Comparison of ENCODE assay signal across 1 cellular context in genomic region chr1:47478090-47478489, GRCh38.
TF ChIP-seq lines count a peak whose summit lies in the region.

No MANE protein-coding gene starts in this region.

TF ChIP-seq in HepG2, 621 proteins besides CTCF, POLR2A, EP300 and RAD21 (continued from another document and continues in another):
- TF ChIP-seq FOXP4 (CRISPR knock-in tag; IDR thresholded peaks at IDR 0.05), result peak; percentile 93
- no peak for TF ChIP-seq CREB1 (IDR thresholded peaks at IDR 0.05)
- TF ChIP-seq CREB1 (CRISPR knock-in tag; IDR thresholded peaks at IDR 0.05), result peak; percentile 75
- TF ChIP-seq ZNF841 (CRISPR knock-in tag; IDR thresholded peaks at IDR 0.05; ENCODE audit: borderline replicate concordance), result no peak
- peak; percentile 51; the same call in 1 of the 2 replicates for TF ChIP-seq AKAP8 (CRISPR knock-in tag; IDR thresholded peaks at IDR 0.05)
- peak; percentile 97 for TF ChIP-seq PITX1 (CRISPR knock-in tag; IDR thresholded peaks at IDR 0.05)
- TF ChIP-seq RBM39 (IDR thresholded peaks at IDR 0.05; ENCODE audit: low read depth, low read length, poor library complexity, severe bottlenecking), result no peak
- no peak for TF ChIP-seq ZBTB38 (CRISPR knock-in tag; IDR thresholded peaks at IDR 0.05)
- TF ChIP-seq, protein P1, sequence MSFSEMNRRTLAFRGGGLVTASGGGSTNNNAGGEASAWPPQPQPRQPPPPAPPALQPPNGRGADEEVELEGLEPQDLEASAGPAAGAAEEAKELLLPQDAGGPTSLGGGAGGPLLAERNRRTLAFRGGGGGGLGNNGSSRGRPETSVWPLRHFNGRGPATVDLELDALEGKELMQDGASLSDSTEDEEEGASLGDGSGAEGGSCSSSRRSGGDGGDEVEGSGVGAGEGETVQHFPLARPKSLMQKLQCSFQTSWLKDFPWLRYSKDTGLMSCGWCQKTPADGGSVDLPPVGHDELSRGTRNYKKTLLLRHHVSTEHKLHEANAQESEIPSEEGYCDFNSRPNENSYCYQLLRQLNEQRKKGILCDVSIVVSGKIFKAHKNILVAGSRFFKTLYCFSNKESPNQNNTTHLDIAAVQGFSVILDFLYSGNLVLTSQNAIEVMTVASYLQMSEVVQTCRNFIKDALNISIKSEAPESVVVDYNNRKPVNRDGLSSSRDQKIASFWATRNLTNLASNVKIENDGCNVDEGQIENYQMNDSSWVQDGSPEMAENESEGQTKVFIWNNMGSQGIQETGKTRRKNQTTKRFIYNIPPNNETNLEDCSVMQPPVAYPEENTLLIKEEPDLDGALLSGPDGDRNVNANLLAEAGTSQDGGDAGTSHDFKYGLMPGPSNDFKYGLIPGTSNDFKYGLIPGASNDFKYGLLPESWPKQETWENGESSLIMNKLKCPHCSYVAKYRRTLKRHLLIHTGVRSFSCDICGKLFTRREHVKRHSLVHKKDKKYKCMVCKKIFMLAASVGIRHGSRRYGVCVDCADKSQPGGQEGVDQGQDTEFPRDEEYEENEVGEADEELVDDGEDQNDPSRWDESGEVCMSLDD (CRISPR knock-in tag; IDR thresholded peaks at IDR 0.05; ENCODE audit: borderline replicate concordance), result no peak
- peak; percentile 66; the same call in 1 of the 2 replicates for TF ChIP-seq ETV6 (CRISPR knock-in tag; conservative IDR thresholded peaks at IDR 0.05)
- TF ChIP-seq DMAP1 (CRISPR knock-in tag; IDR thresholded peaks at IDR 0.05), result no peak; the same call in 1 of the 2 replicates
- 0 out of 2 replicates have a peak, but pooled peaks have one; percentile 35 for TF ChIP-seq GABPB1 (CRISPR knock-in tag; IDR thresholded peaks at IDR 0.05)
- TF ChIP-seq NFIC (IDR thresholded peaks at IDR 0.05; ENCODE audit: low read length), result peak; percentile 72; the same call in 1 of the 2 replicates
- peak; percentile 83; the same call in 1 of the 2 replicates for TF ChIP-seq ARID2 (CRISPR knock-in tag; IDR thresholded peaks at IDR 0.05; ENCODE audit: borderline replicate concordance)
- TF ChIP-seq HNF4G (IDR thresholded peaks at IDR 0.05; ENCODE audit: borderline replicate concordance, low read depth, low read length), result no peak
- TF ChIP-seq HNF4G (CRISPR knock-in tag; IDR thresholded peaks at IDR 0.05; ENCODE audit: borderline replicate concordance, low read depth), result 0 out of 2 replicates have a peak, but pooled peaks have one; percentile 23
- no peak for TF ChIP-seq ZBTB8A (CRISPR knock-in tag; IDR thresholded peaks at IDR 0.05; ENCODE audit: borderline replicate concordance, low read depth)
- TF ChIP-seq, protein P2, sequence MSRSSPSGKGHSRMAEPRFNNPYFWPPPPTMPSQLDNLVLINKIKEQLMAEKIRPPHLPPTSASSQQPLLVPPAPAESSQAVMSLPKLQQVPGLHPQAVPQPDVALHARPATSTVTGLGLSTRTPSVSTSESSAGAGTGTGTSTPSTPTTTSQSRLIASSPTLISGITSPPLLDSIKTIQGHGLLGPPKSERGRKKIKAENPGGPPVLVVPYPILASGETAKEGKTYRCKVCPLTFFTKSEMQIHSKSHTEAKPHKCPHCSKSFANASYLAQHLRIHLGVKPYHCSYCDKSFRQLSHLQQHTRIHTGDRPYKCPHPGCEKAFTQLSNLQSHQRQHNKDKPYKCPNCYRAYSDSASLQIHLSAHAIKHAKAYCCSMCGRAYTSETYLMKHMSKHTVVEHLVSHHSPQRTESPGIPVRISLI (CRISPR knock-in tag; IDR thresholded peaks at IDR 0.05; ENCODE audit: borderline replicate concordance), result no peak
- TF ChIP-seq, protein P3, sequence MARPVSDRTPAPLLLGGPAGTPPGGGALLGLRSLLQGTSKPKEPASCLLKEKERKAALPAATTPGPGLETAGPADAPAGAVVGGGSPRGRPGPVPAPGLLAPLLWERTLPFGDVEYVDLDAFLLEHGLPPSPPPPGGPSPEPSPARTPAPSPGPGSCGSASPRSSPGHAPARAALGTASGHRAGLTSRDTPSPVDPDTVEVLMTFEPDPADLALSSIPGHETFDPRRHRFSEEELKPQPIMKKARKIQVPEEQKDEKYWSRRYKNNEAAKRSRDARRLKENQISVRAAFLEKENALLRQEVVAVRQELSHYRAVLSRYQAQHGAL (CRISPR knock-in tag; IDR thresholded peaks at IDR 0.05; ENCODE audit: not compliant biosample characterization), result no peak
- peak; percentile 6 for TF ChIP-seq ZNF781 (CRISPR knock-in tag; IDR thresholded peaks at IDR 0.05; ENCODE audit: borderline replicate concordance, not compliant biosample characterization)
- TF ChIP-seq RARG (CRISPR knock-in tag; IDR thresholded peaks at IDR 0.05; ENCODE audit: low read depth), result no peak
- TF ChIP-seq DR1 (CRISPR knock-in tag; IDR thresholded peaks at IDR 0.05), result no peak
- TF ChIP-seq HNRNPLL (IDR thresholded peaks at IDR 0.05; ENCODE audit: low read depth, low read length, poor library complexity, severe bottlenecking), result no peak
- TF ChIP-seq SALL2 (CRISPR knock-in tag; IDR thresholded peaks at IDR 0.05), result peak; percentile 67; the same call in 1 of the 2 replicates
- TF ChIP-seq MIER2 (CRISPR knock-in tag; IDR thresholded peaks at IDR 0.05), result 0 out of 2 replicates have a peak, but pooled peaks have one; percentile 70
- no peak for TF ChIP-seq HCFC1 (IDR thresholded peaks at IDR 0.05; ENCODE audit: low read depth, low read length)
- TF ChIP-seq NCOR1 (IDR thresholded peaks at IDR 0.05; ENCODE audit: borderline replicate concordance, low read length), result no peak
- no peak for TF ChIP-seq CCAR2 (optimal IDR thresholded peaks at IDR 0.05; ENCODE audit: low read depth, low read length)
- no peak for TF ChIP-seq EZH2 (conservative IDR thresholded peaks at IDR 0.05; ENCODE audit: low read depth, low read length)
- peak; percentile 67; the same call in 1 of the 2 replicates for TF ChIP-seq GATAD2A (CRISPR knock-in tag; IDR thresholded peaks at IDR 0.05)
- no peak for TF ChIP-seq ZMAT3 (CRISPR knock-in tag; conservative IDR thresholded peaks at IDR 0.05)
- TF ChIP-seq ZNF768 (CRISPR knock-in tag; IDR thresholded peaks at IDR 0.05), result no peak
- TF ChIP-seq ZNF343 (CRISPR knock-in tag; IDR thresholded peaks at IDR 0.05), result no peak
- TF ChIP-seq SRY (CRISPR knock-in tag; IDR thresholded peaks at IDR 0.05), result no peak
- no peak for TF ChIP-seq ZNF777 (CRISPR knock-in tag; IDR thresholded peaks at IDR 0.05)
- no peak for TF ChIP-seq ZNF17 (CRISPR knock-in tag; IDR thresholded peaks at IDR 0.05)
- no peak for TF ChIP-seq CENPX (CRISPR knock-in tag; IDR thresholded peaks at IDR 0.05)
- no peak for TF ChIP-seq SP140L (CRISPR knock-in tag; IDR thresholded peaks at IDR 0.05; ENCODE audit: borderline replicate concordance)
- TF ChIP-seq ZFP36 (IDR thresholded peaks at IDR 0.05; ENCODE audit: borderline replicate concordance, low read depth, low read length, partially characterized antibody), result peak; percentile 21
- TF ChIP-seq ZNF138 (CRISPR knock-in tag; IDR thresholded peaks at IDR 0.05; ENCODE audit: low read depth), result no peak
- no peak for TF ChIP-seq POLR2AphosphoS5 (IDR thresholded peaks at IDR 0.05; ENCODE audit: low read depth, low read length)
- TF ChIP-seq, protein P4, sequence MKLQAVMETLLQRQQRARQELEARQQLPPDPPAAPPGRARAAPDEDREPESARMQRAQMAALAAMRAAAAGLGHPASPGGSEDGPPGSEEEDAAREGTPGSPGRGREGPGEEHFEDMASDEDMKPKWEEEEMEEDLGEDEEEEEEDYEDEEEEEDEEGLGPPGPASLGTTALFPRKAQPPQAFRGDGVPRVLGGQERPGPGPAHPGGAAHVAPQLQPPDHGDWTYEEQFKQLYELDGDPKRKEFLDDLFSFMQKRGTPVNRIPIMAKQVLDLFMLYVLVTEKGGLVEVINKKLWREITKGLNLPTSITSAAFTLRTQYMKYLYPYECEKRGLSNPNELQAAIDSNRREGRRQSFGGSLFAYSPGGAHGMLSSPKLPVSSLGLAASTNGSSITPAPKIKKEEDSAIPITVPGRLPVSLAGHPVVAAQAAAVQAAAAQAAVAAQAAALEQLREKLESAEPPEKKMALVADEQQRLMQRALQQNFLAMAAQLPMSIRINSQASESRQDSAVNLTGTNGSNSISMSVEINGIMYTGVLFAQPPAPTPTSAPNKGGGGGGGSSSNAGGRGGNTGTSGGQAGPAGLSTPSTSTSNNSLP (IDR thresholded peaks at IDR 0.05; ENCODE audit: low read depth, low read length), result no peak
- peak; percentile 98 for TF ChIP-seq FOXA3 (CRISPR knock-in tag; IDR thresholded peaks at IDR 0.05)
- peak; percentile 87 for TF ChIP-seq SOX5 (CRISPR knock-in tag; IDR thresholded peaks at IDR 0.05; ENCODE audit: borderline replicate concordance)
- peak; percentile 72; the same call in 1 of the 2 replicates for TF ChIP-seq ZNF547 (CRISPR knock-in tag; IDR thresholded peaks at IDR 0.05)
- peak; percentile 40; the same call in 1 of the 2 replicates for TF ChIP-seq ZNF619 (CRISPR knock-in tag; IDR thresholded peaks at IDR 0.05)
- peak; percentile 67; the same call in 1 of the 2 replicates for TF ChIP-seq MED1 (CRISPR knock-in tag; IDR thresholded peaks at IDR 0.05)
- TF ChIP-seq HOXA3 (CRISPR knock-in tag; IDR thresholded peaks at IDR 0.05), result peak; percentile 75
- peak; percentile 58; the same call in 1 of the 2 replicates for TF ChIP-seq ZNF670 (CRISPR knock-in tag; IDR thresholded peaks at IDR 0.05; ENCODE audit: borderline replicate concordance)
- TF ChIP-seq ZNF510 (CRISPR knock-in tag; IDR thresholded peaks at IDR 0.05; ENCODE audit: low read depth), result no peak
- no peak for TF ChIP-seq TGIF2 (CRISPR knock-in tag; IDR thresholded peaks at IDR 0.05)
- no peak for TF ChIP-seq U2AF1 (optimal IDR thresholded peaks at IDR 0.05; ENCODE audit: low read depth, low read length)
- TF ChIP-seq, protein P5, sequence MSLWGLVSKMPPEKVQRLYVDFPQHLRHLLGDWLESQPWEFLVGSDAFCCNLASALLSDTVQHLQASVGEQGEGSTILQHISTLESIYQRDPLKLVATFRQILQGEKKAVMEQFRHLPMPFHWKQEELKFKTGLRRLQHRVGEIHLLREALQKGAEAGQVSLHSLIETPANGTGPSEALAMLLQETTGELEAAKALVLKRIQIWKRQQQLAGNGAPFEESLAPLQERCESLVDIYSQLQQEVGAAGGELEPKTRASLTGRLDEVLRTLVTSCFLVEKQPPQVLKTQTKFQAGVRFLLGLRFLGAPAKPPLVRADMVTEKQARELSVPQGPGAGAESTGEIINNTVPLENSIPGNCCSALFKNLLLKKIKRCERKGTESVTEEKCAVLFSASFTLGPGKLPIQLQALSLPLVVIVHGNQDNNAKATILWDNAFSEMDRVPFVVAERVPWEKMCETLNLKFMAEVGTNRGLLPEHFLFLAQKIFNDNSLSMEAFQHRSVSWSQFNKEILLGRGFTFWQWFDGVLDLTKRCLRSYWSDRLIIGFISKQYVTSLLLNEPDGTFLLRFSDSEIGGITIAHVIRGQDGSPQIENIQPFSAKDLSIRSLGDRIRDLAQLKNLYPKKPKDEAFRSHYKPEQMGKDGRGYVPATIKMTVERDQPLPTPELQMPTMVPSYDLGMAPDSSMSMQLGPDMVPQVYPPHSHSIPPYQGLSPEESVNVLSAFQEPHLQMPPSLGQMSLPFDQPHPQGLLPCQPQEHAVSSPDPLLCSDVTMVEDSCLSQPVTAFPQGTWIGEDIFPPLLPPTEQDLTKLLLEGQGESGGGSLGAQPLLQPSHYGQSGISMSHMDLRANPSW (CRISPR knock-in tag; IDR thresholded peaks at IDR 0.05; ENCODE audit: borderline replicate concordance), result peak; percentile 81; the same call in 1 of the 2 replicates
- TF ChIP-seq, protein P6, sequence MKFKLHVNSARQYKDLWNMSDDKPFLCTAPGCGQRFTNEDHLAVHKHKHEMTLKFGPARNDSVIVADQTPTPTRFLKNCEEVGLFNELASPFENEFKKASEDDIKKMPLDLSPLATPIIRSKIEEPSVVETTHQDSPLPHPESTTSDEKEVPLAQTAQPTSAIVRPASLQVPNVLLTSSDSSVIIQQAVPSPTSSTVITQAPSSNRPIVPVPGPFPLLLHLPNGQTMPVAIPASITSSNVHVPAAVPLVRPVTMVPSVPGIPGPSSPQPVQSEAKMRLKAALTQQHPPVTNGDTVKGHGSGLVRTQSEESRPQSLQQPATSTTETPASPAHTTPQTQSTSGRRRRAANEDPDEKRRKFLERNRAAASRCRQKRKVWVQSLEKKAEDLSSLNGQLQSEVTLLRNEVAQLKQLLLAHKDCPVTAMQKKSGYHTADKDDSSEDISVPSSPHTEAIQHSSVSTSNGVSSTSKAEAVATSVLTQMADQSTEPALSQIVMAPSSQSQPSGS (CRISPR knock-in tag; IDR thresholded peaks at IDR 0.05), result peak; percentile 55; the same call in 1 of the 2 replicates
- no peak for TF ChIP-seq PCBP1 (IDR thresholded peaks at IDR 0.05; ENCODE audit: borderline replicate concordance, low read depth, low read length)
- no peak for TF ChIP-seq ZNF530 (CRISPR knock-in tag; IDR thresholded peaks at IDR 0.05; ENCODE audit: low read depth)
- TF ChIP-seq FOXC1 (CRISPR knock-in tag; IDR thresholded peaks at IDR 0.05; ENCODE audit: borderline replicate concordance), result no peak
- TF ChIP-seq, protein P7, sequence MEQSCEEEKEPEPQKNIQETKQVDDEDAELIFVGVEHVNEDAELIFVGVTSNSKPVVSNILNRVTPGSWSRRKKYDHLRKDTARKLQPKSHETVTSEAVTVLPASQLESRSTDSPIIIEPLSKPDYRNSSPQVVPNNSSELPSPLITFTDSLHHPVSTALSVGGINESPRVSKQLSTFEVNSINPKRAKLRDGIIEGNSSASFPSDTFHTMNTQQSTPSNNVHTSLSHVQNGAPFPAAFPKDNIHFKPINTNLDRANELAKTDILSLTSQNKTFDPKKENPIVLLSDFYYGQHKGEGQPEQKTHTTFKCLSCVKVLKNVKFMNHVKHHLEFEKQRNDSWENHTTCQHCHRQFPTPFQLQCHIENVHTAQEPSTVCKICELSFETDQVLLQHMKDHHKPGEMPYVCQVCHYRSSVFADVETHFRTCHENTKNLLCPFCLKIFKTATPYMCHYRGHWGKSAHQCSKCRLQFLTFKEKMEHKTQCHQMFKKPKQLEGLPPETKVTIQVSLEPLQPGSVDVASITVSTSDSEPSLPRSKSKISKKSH (CRISPR knock-in tag; IDR thresholded peaks at IDR 0.05; ENCODE audit: borderline replicate concordance), result 0 out of 2 replicates have a peak, but pooled peaks have one; percentile 50
- peak; percentile 99 for TF ChIP-seq HOXD1 (CRISPR knock-in tag; IDR thresholded peaks at IDR 0.05)
- TF ChIP-seq TBX2 (CRISPR knock-in tag; IDR thresholded peaks at IDR 0.05; ENCODE audit: borderline replicate concordance), result peak; percentile 100
- TF ChIP-seq KLF6 (CRISPR knock-in tag; IDR thresholded peaks at IDR 0.05), result no peak
- TF ChIP-seq ARNT (IDR thresholded peaks at IDR 0.05), result no peak
- TF ChIP-seq CHD4 (IDR thresholded peaks at IDR 0.05; ENCODE audit: borderline replicate concordance, low read length), result no peak
